Comparison of ENCODE assay signal across 1 cellular context in the genomic region with DNA sequence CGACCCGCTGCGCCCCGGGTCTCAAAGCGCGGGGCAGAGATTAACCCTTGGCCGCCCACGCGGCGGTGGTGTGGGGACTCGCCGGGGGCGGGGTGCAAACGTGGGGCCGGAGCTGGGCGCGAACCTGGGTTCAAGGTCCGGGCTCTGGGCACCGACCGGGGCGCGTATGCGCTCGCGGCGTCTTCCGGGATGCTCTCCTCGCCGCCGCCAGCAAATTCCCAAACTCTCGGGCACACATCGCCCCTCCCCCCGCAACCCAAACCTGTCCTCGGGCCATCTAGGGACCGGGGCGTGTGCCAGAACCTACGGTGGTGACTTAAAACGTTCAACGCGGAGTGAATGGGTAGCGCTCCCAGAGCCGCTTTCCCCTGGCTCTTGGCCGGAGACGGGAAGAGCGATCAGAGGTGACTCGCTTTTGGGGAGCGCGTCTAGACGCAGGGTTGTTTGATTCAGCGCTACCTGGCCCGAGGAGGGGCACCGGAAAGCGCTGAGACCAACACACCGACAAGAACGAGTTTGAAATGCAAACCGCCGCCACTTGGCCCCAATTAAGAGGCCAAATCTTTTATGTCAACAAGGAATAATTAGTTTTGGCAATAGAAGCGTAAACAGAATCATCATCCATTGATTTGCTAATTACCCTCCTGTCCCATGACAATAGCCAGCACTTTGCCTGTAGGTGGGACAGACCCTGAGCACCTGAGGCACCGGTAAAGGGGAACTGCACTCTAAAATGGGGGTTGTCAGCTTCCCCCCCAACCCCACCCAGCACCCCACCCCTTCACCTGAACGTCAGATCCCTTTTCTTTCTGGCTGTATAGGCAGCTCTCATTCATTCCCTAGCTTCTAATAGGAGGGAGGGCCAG.
TF ChIP-seq lines count a peak whose summit lies in the region.

No MANE protein-coding gene starts in this region.

TF ChIP-seq in K562, 482 proteins besides CTCF, POLR2A, EP300 and RAD21 (continued from another document):
- TF ChIP-seq, protein P1, sequence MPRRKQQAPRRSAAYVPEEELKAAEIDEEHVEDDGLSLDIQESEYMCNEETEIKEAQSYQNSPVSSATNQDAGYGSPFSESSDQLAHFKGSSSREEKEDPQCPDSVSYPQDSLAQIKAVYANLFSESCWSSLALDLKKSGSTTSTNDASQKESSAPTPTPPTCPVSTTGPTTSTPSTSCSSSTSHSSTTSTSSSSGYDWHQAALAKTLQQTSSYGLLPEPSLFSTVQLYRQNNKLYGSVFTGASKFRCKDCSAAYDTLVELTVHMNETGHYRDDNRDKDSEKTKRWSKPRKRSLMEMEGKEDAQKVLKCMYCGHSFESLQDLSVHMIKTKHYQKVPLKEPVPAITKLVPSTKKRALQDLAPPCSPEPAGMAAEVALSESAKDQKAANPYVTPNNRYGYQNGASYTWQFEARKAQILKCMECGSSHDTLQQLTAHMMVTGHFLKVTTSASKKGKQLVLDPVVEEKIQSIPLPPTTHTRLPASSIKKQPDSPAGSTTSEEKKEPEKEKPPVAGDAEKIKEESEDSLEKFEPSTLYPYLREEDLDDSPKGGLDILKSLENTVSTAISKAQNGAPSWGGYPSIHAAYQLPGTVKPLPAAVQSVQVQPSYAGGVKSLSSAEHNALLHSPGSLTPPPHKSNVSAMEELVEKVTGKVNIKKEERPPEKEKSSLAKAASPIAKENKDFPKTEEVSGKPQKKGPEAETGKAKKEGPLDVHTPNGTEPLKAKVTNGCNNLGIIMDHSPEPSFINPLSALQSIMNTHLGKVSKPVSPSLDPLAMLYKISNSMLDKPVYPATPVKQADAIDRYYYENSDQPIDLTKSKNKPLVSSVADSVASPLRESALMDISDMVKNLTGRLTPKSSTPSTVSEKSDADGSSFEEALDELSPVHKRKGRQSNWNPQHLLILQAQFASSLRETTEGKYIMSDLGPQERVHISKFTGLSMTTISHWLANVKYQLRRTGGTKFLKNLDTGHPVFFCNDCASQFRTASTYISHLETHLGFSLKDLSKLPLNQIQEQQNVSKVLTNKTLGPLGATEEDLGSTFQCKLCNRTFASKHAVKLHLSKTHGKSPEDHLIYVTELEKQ (CRISPR knock-in tag; IDR thresholded peaks at IDR 0.05) = no peak
- no peak for TF ChIP-seq ZNF324 (CRISPR knock-in tag; IDR thresholded peaks at IDR 0.05)
- no peak for TF ChIP-seq CBFA2T3 (IDR thresholded peaks at IDR 0.05)
- TF ChIP-seq STAT5A (IDR thresholded peaks at IDR 0.05; ENCODE audit: borderline replicate concordance, low read length) = no peak
- TF ChIP-seq ZNF239 (CRISPR knock-in tag; IDR thresholded peaks at IDR 0.05) = no peak
- TF ChIP-seq EP400 (IDR thresholded peaks at IDR 0.05) = peak; percentile 38; the same call in 1 of the 2 replicates
- no peak for TF ChIP-seq SNAPC5 (CRISPR knock-in tag; IDR thresholded peaks at IDR 0.05)
- no peak for TF ChIP-seq ZNF174 (CRISPR knock-in tag; IDR thresholded peaks at IDR 0.05)
- TF ChIP-seq, protein P2, sequence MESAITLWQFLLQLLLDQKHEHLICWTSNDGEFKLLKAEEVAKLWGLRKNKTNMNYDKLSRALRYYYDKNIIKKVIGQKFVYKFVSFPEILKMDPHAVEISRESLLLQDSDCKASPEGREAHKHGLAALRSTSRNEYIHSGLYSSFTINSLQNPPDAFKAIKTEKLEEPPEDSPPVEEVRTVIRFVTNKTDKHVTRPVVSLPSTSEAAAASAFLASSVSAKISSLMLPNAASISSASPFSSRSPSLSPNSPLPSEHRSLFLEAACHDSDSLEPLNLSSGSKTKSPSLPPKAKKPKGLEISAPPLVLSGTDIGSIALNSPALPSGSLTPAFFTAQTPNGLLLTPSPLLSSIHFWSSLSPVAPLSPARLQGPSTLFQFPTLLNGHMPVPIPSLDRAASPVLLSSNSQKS (CRISPR knock-in tag; IDR thresholded peaks at IDR 0.05) = no peak
- TF ChIP-seq PHTF2 (CRISPR knock-in tag; IDR thresholded peaks at IDR 0.05) = no peak
- no peak for TF ChIP-seq ZC3H8 (IDR thresholded peaks at IDR 0.05)
- no peak for TF ChIP-seq RBM39 (optimal IDR thresholded peaks at IDR 0.05; ENCODE audit: low read depth, low read length)
- no peak for TF ChIP-seq GATA2 (CRISPR knock-in tag; IDR thresholded peaks at IDR 0.05)
- TF ChIP-seq ZNF41 (CRISPR knock-in tag; conservative IDR thresholded peaks at IDR 0.05) = no peak
- peak in 1 of 2 experiments; percentile 41; a peak in 1 of 4 replicates for TF ChIP-seq TEAD1 (CRISPR knock-in tag; IDR thresholded peaks at IDR 0.05)
- TF ChIP-seq YBX1 (IDR thresholded peaks at IDR 0.05) = no peak
- TF ChIP-seq PYGO2 (tag; IDR thresholded peaks at IDR 0.05) = no peak
- TF ChIP-seq PHF21A (IDR thresholded peaks at IDR 0.05; ENCODE audit: borderline replicate concordance, low read depth) = no peak
- TF ChIP-seq DEAF1 (CRISPR knock-in tag; IDR thresholded peaks at IDR 0.05) = no peak
- 0 out of 2 replicates have a peak, but pooled peaks have one; percentile 33 for TF ChIP-seq ZKSCAN1 (IDR thresholded peaks at IDR 0.05; ENCODE audit: low read depth, low read length)
- TF ChIP-seq RB1 (IDR thresholded peaks at IDR 0.05; ENCODE audit: low read depth) = peak; percentile 63
- TF ChIP-seq ZNF551 (CRISPR knock-in tag; IDR thresholded peaks at IDR 0.05) = no peak
- TF ChIP-seq NFE2L1 (tag; IDR thresholded peaks at IDR 0.05; ENCODE audit: borderline replicate concordance, low read depth) = no peak
- TF ChIP-seq KDM4B (IDR thresholded peaks at IDR 0.05; ENCODE audit: borderline replicate concordance in 2 of 2, low read depth in 1 of 2) = no peak; a peak in 1 of 4 replicates
- TF ChIP-seq KLF6 (CRISPR knock-in tag; IDR thresholded peaks at IDR 0.05; ENCODE audit: borderline replicate concordance) = no peak
- TF ChIP-seq, protein P3, sequence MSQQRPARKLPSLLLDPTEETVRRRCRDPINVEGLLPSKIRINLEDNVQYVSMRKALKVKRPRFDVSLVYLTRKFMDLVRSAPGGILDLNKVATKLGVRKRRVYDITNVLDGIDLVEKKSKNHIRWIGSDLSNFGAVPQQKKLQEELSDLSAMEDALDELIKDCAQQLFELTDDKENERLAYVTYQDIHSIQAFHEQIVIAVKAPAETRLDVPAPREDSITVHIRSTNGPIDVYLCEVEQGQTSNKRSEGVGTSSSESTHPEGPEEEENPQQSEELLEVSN (IDR thresholded peaks at IDR 0.05; ENCODE audit: borderline replicate concordance in 1 of 2, extremely low read depth in 1 of 2, insufficient read depth in 1 of 2, insufficient read length in 1 of 2, low read depth in 1 of 2, low read length in 1 of 2, poor library complexity in 1 of 2, severe bottlenecking in 1 of 2) = peak in 1 of 2 experiments; percentile 1
- no peak for TF ChIP-seq LCOR (CRISPR knock-in tag; IDR thresholded peaks at IDR 0.05)
- 0 out of 2 replicates have a peak, but pooled peaks have one; percentile 3 for TF ChIP-seq NFE2 (IDR thresholded peaks at IDR 0.05; ENCODE audit: low read depth)
- no peak for TF ChIP-seq KLF1 (tag; IDR thresholded peaks at IDR 0.05)
- no peak for TF ChIP-seq ZNF263 (CRISPR knock-in tag; IDR thresholded peaks at IDR 0.05; ENCODE audit: borderline replicate concordance)
